Comparison of ENCODE assay signal across 16 cellular contexts in the genomic region with DNA sequence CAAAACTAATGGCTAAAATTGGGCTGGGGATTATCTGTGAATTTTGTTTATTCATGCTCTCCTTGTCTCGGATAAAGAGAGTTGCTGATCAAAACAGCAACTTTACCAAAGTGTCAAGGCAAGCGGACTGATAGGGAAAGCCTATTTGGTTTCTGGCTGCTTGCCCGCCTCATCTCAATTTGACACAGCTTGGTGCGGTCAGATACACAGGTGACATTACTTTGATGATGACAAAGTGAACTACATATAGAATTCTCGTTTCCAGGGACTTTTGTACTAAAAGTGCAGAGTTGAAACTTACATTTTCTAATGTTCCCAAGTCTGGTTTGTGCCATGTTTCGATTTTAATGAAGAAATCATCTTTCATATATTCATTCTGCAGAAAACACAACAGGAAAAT. TPM values are rescaled to one million over a fixed set of nuclear protein-coding genes. Genes with fewer than 3 reads are reported as not detected.
A peak's percentile ranks its signal among the peaks of the same experiment; 100 is the strongest.
DNase-seq lines count a peak whose midpoint lies in the region; ATAC-seq and TF ChIP-seq lines count a peak whose summit lies in the region.
"Had no signal": no experiment of that assay in that cellular context is flagged by ENCODE, and none has a peak within 500 bp of the region (broad histone marks: within the 10 kb centered on the region; RNA-seq: fewer than 3 reads in every experiment).

No MANE protein-coding gene starts in this region.

- no peaks in the 10 kb centered on the region for H3K9me3 ChIP-seq in PC-9 (ENCODE audit: insufficient read depth, low read depth)
- H3K9me3 ChIP-seq: pancreas, thyroid gland had no signal

- TF ChIP-seq CTCF in PC-9 (conservative IDR thresholded peaks at IDR 0.05): no peak

- H3K27me3 Mint-ChIP-seq in activated T-helper 17 cell treated with anti-CD3 and anti-CD28 coated beads, Interleukin-2, amount 50 U/mL, for 72 hours: no peaks in the 10 kb centered on the region
- H3K27me3 Mint-ChIP-seq: CD4-positive, alpha-beta T cell had no signal

- no peaks in the 10 kb centered on the region for H3K9me3 Mint-ChIP-seq in activated T-helper 17 cell treated with anti-CD3 and anti-CD28 coated beads, Interleukin-2, amount 50 U/mL, for 72 hours
- H3K9me3 Mint-ChIP-seq: activated T-helper 2 cell treated with anti-CD3 and anti-CD28 coated beads, Interferon-gamma antibody, Interleukin-2, Interleukin-4, amounts not matched to agents 10 μg/mL and 5 μg/mL and 100 μg/mL, durations not matched to agents 14 hours and 24 hours and 36 hours; CD4-positive, alpha-beta T cell had no signal

- H3K27ac ChIP-seq in PC-9: no peak overlapping the region
- H3K27ac ChIP-seq: pancreas, thyroid gland, WERI-Rb-1 had no signal

- H3K4me3 ChIP-seq in PC-9: no peak overlapping the region
- H3K4me3 ChIP-seq: pancreas, thyroid gland had no signal

- no peaks in the 10 kb centered on the region for H3K9me2 ChIP-seq in PC-9 (ENCODE audit: insufficient read depth)

- intact Hi-C loops in PC-9 (cut with micrococcal nuclease; ENCODE audit: unreplicated experiment): no loop called here

- H3K4me3 Mint-ChIP-seq in activated T-helper 17 cell treated with anti-CD3 and anti-CD28 coated beads, Interleukin-2, amount 50 U/mL, for 72 hours: peak overlapping the region; percentile 24
- H3K4me3 Mint-ChIP-seq: CD4-positive, alpha-beta T cell had no signal

- no peaks in the 10 kb centered on the region for H3K4me1 ChIP-seq in PC-9 (replicated peaks; ENCODE audit: insufficient read depth)
- H3K4me1 ChIP-seq: thyroid gland had no signal

- no peak overlapping the region for H2AFZ ChIP-seq in PC-9

- peaks cover 16% of the 10 kb centered on the region for H3K4me1 Mint-ChIP-seq in activated T-helper 17 cell treated with anti-CD3 and anti-CD28 coated beads, Interleukin-2, amount 50 U/mL, for 72 hours

- BruUV-seq in PC-9 (replicated peaks; lab: Mats Ljungman, UMichigan): no TSS peak

- peaks cover 52% of the 10 kb centered on the region for H3K36me3 ChIP-seq in PC-9 (ENCODE audit: low read depth)

- H3K79me2 ChIP-seq in PC-9 (ENCODE audit: low read depth): peaks cover 12% of the 10 kb centered on the region; the same call in 1 of the 2 replicates

- H3K27ac Mint-ChIP-seq in activated T-helper 17 cell treated with anti-CD3 and anti-CD28 coated beads, Interleukin-2, amount 50 U/mL, for 72 hours: no peak overlapping the region
- H3K27ac Mint-ChIP-seq: activated T-helper 2 cell treated with anti-CD3 and anti-CD28 coated beads, Interferon-gamma antibody, Interleukin-2, Interleukin-4, amounts not matched to agents 10 μg/mL and 5 μg/mL and 100 μg/mL, durations not matched to agents 14 hours and 24 hours and 36 hours had no signal

- no peaks in the 10 kb centered on the region for H3K27me3 ChIP-seq in PC-9 (ENCODE audit: insufficient read depth, low read depth)
- H3K27me3 ChIP-seq: pancreas, thyroid gland had no signal

- CTCF ChIA-PET in PC-9 (lab: Charles Lee): no interaction called here

- peaks cover 100% of the 10 kb centered on the region for H3K36me3 Mint-ChIP-seq in activated T-helper 17 cell treated with anti-CD3 and anti-CD28 coated beads, Interleukin-2, amount 50 U/mL, for 72 hours (ENCODE audit: low read depth)

- peak; percentile 25 to 58 for ATAC-seq in activated CD4-positive, CD25-positive, alpha-beta regulatory T cell treated with anti-CD3 and anti-CD28 coated beads, Interleukin-2, amount 50 U/mL, for 24 hours
- ATAC-seq in GM19035 (IDR thresholded peaks at IDR 0.05; ENCODE audit: unreplicated experiment) (peak; percentile 60), HG02798 (IDR thresholded peaks at IDR 0.05; ENCODE audit: poor library complexity, unreplicated experiment) (peak; percentile 57)
- ATAC-seq in activated T-helper 17 cell treated with anti-CD3 and anti-CD28 coated beads, Interleukin-2, amount 50 U/mL, for 72 hours (replicated peaks): peak; percentile 95
- ATAC-seq: SK-N-SH treated with all-trans-retinoic acid at 6 μM for 48 hours had no signal

- no peaks in the 10 kb centered on the region for H3F3A ChIP-seq in PC-9 (ENCODE audit: insufficient read depth, low read depth)

- DNase-seq in activated CD4-positive, CD25-positive, alpha-beta regulatory T cell (lab: John Stamatoyannopoulos, UW): no peak
- DNase-seq in ureter (ENCODE audit: low spot score) (no peak), PC-9 (no peak), putamen (ENCODE audit: low spot score) (no peak)
- DNase-seq: 8988T; CD4-positive, alpha-beta T cell; NCI-H2107; pancreas; thyroid gland; WERI-Rb-1 had no signal

- H3K4me2 ChIP-seq in PC-9: no peak overlapping the region

- POLR2A ChIA-PET in PC-9 (lab: Charles Lee; ENCODE audit: unreplicated experiment): no interaction called here

- peaks cover 34% of the 10 kb centered on the region for H4K20me1 ChIP-seq in PC-9 (ENCODE audit: insufficient read depth)

RNA-seq across cellular contexts. Expression of gene PITPNB, which starts 22.8 kb away (rescaled TPM):
- total RNA-seq in activated T-helper 17 cell treated with anti-CD3 and anti-CD28 coated beads, Interleukin-2, amount 50 U/mL, for 72 hours: 100 to 1,000 TPM in 1 of 2 donors, 10 to 100 TPM in 1; 86.1 to 119 TPM
- total RNA-seq in ureter (93.7 TPM), PC-9 (2021) (37.1 and 49.6 TPM in 2 replicates)

Comparison
In these comparisons a context has a peak if more than half of its experiments do, and no peak if none do; other contexts are left out.
1. ATAC-seq: peak in every context shown above with its lines; median percentile 95 in activated T-helper 17 cell treated with anti-CD3 and anti-CD28 coated beads, Interleukin-2, amount 50 U/mL, for 72 hours; 60 in GM19035; 57 in HG02798; 42 in activated CD4-positive, CD25-positive, alpha-beta regulatory T cell treated with anti-CD3 and anti-CD28 coated beads, Interleukin-2, amount 50 U/mL, for 24 hours.